ENCODE assay signal across 8 cellular contexts in genomic region chr16:89094252-89094901, GRCh38. TPM values are rescaled to one million over a fixed set of nuclear protein-coding genes. Genes with fewer than 3 reads are reported as not detected.
DNase-seq lines count a peak whose midpoint lies in the region; ATAC-seq lines count a peak whose summit lies in the region.

No MANE protein-coding gene starts in this region.

- H3K27me3 ChIP-seq in CD4-positive, CD25-positive, alpha-beta regulatory T cell (ENCODE audit: control insufficient read depth, insufficient read depth, low read length) = no peaks in the 10 kb centered on the region

- peak overlapping the region; percentile 97 to 99 (median 98) for H3K27ac Mint-ChIP-seq in CD4-positive, CD25-positive, alpha-beta regulatory T cell
- peak overlapping the region; percentile 80 for H3K27ac Mint-ChIP-seq in activated T-cell treated with anti-CD3 and anti-CD28 coated beads, Interleukin-2, amount 50 U/mL, for 72 hours

- intact Hi-C loops in left ventricle myocardium superior (cut with micrococcal nuclease) = no loop called here

- no peaks in the 10 kb centered on the region for H3K9me3 ChIP-seq in CD4-positive, CD25-positive, alpha-beta regulatory T cell (ENCODE audit: control insufficient read depth in 2 of 2, low read length in 2 of 2)

- DNase-seq in CD4-positive, CD25-positive, alpha-beta regulatory T cell = peak in 2 of 3 donors; percentile 23 to 53
- peak; percentile 39 for DNase-seq in HPDE6-E6E7 (ENCODE audit: extremely low spot score)
- peak; percentile 40 to 47 for DNase-seq in activated T-cell treated with anti-CD3 and anti-CD28 coated beads, Interleukin-2, amount 50 U/mL, for 72 hours
- DNase-seq in left ventricle myocardium superior = peak; percentile 29
- DNase-seq in skeletal muscle cell (ENCODE audit: low read depth) = no peak
- no peak for DNase-seq in NCI-H345 (lab: John Stamatoyannopoulos, UW)
- DNase-seq in NCI-H2196 (lab: John Stamatoyannopoulos, UW; ENCODE audit: unreplicated experiment) = no peak
- DNase-seq in NK-92 treated with Interleukin-12 subunit alpha and Interleukin-12 subunit beta, amount 100 ng/mL, for 24 hours (lab: John Stamatoyannopoulos, UW) = no peak

- H3K4me3 Mint-ChIP-seq in CD4-positive, CD25-positive, alpha-beta regulatory T cell = peak overlapping the region; percentile 90 to 100 (median 95)
- peak overlapping the region; percentile 89 to 100 for H3K4me3 Mint-ChIP-seq in activated T-cell treated with anti-CD3 and anti-CD28 coated beads, Interleukin-2, amount 50 U/mL, for 72 hours

- peaks cover 7% of the 10 kb centered on the region for H3K36me3 Mint-ChIP-seq in CD4-positive, CD25-positive, alpha-beta regulatory T cell
- peaks cover 2 to 4% of the 10 kb centered on the region in 2 donors for H3K36me3 Mint-ChIP-seq in activated T-cell treated with anti-CD3 and anti-CD28 coated beads, Interleukin-2, amount 50 U/mL, for 72 hours (ENCODE audit: insufficient read depth in 2 of 2)

- H3K27me3 Mint-ChIP-seq in CD4-positive, CD25-positive, alpha-beta regulatory T cell = no peaks in the 10 kb centered on the region
- H3K27me3 Mint-ChIP-seq in activated T-cell treated with anti-CD3 and anti-CD28 coated beads, Interleukin-2, amount 50 U/mL, for 72 hours (ENCODE audit: low read depth) = no peaks in the 10 kb centered on the region

- no peaks in the 10 kb centered on the region for H3K9me3 Mint-ChIP-seq in CD4-positive, CD25-positive, alpha-beta regulatory T cell
- H3K9me3 Mint-ChIP-seq in activated T-cell treated with anti-CD3 and anti-CD28 coated beads, Interleukin-2, amount 50 U/mL, for 72 hours = no peaks in the 10 kb centered on the region

- H3K36me3 ChIP-seq in CD4-positive, CD25-positive, alpha-beta regulatory T cell (ENCODE audit: control insufficient read depth, insufficient read depth, low read length) = peaks cover 7% of the 10 kb centered on the region

- H3K27ac ChIP-seq in CD4-positive, CD25-positive, alpha-beta regulatory T cell (ENCODE audit: insufficient read depth, low read length, poor library complexity, severe bottlenecking) = peak overlapping the region; percentile 64

- peak overlapping the region; percentile 72 for H3K4me3 ChIP-seq in CD4-positive, CD25-positive, alpha-beta regulatory T cell (ENCODE audit: low read depth, low read length)
- peak overlapping the region; percentile 78 for H3K4me3 ChIP-seq in skeletal muscle cell (ENCODE audit: low read depth, low read length)

- peaks cover 6 to 65% (median 40%) of the 10 kb centered on the region in 4 donors for H3K4me1 Mint-ChIP-seq in CD4-positive, CD25-positive, alpha-beta regulatory T cell
- peaks cover 53% of the 10 kb centered on the region for H3K4me1 Mint-ChIP-seq in activated T-cell treated with anti-CD3 and anti-CD28 coated beads, Interleukin-2, amount 50 U/mL, for 72 hours (ENCODE audit: low read depth)

- ATAC-seq in CD4-positive, CD25-positive, alpha-beta regulatory T cell (ENCODE audit: low read depth in 2 of 2) = no peak
- no peak for ATAC-seq in activated T-cell treated with anti-CD3 and anti-CD28 coated beads, Interleukin-2, amount 50 U/mL, for 72 hours (replicated peaks in 1 of 2)
- no peak for ATAC-seq in left ventricle myocardium superior

- peaks cover 59% of the 10 kb centered on the region for H3K4me1 ChIP-seq in CD4-positive, CD25-positive, alpha-beta regulatory T cell (ENCODE audit: control insufficient read depth, insufficient read depth, low read length, poor library complexity, severe bottlenecking)

RNA-seq across cellular contexts. Expression of gene ACSF3, which starts 0.7 kb away (rescaled TPM):
- 56.3 TPM for total RNA-seq in CD4-positive, CD25-positive, alpha-beta regulatory T cell
- 10 to 100 TPM; 24.1 to 32.8 (median 27.8) TPM for polyA plus RNA-seq in CD4-positive, CD25-positive, alpha-beta regulatory T cell
- 10 to 100 TPM; 50.6 to 66.7 TPM for total RNA-seq in activated T-cell treated with anti-CD3 and anti-CD28 coated beads, Interleukin-2, amount 50 U/mL, for 72 hours
- 22.5 TPM for total RNA-seq in left ventricle myocardium superior

Comparison
In these comparisons a context has a peak if more than half of its experiments do, and no peak if none do; other contexts are left out.
1. DNase-seq: peak in CD4-positive, CD25-positive, alpha-beta regulatory T cell (2 of 3), HPDE6-E6E7 (single experiment), activated T-cell treated with anti-CD3 and anti-CD28 coated beads, Interleukin-2, amount 50 U/mL, for 72 hours (2 of 2) and left ventricle myocardium superior (single experiment); none in skeletal muscle cell (single experiment), NCI-H345 (single experiment), NCI-H2196 (single experiment) and NK-92 treated with Interleukin-12 subunit alpha and Interleukin-12 subunit beta, amount 100 ng/mL, for 24 hours (single experiment).